ENCODE assay signal across 8 cellular contexts in the genomic region with DNA sequence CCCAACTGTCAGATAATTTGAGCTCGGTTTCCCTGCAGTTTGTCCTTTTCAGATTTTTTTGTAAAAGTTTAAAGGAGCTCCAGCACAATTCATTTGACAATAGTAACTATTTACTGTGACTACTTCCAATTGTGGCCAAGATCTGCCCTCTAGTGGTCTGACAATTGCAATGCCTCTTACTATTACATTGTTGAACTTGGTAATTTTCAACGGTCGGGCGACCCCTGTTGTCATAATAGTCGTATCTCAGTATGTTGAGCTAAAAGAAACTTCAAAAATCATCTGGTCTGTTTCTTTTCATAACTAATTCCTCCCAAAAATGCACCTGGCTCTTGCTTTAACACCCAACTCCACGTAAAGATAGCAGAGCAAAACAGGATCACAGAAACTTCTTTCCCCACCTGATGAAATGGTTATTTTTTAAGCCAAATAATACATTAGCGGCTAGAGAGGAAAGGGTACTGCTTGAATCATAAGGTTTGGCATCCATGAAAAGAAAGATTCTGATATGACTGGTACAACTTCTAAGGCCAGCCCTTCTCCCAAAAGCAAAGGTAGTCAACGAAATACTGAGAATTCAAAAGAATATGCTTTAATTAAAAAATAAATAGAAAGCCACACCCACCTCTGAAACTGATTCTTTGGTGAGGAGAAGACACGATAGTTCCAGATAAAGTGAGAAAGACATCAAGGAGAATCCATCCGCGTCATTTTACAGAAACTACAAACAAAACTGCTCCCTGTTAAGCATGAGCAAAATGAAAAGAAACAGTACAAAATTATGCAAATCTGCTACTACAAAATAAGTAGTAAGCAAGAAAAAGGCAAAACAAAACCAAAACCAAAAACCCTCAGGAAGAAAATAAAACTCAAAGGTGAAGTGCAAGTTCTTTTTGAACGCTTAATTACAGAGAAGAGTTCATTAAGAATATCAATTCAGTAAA.
DNase-seq lines count a peak whose midpoint lies in the region; ATAC-seq and TF ChIP-seq lines count a peak whose summit lies in the region.

No MANE protein-coding gene starts in this region.

- ATAC-seq in GM19025 (IDR thresholded peaks at IDR 0.05; ENCODE audit: low read depth, unreplicated experiment) (peak; percentile 86), HG03175 (IDR thresholded peaks at IDR 0.05; ENCODE audit: unreplicated experiment) (peak; percentile 95), activated B cell treated with CpG ODN at 0.5 μM for 24 hours (ENCODE audit: low read depth) (peak; percentile 96), left colon (peak; percentile 87)

- DNase-seq in Ammon's horn (ENCODE audit: low spot score) (peak; percentile 96), NCI-H226 (peak; percentile 62), activated B cell treated with CpG ODN at 0.5 μM for 24 hours (no peak), left colon (peak; percentile 68 to 78)
- peak; percentile 68 for DNase-seq in central memory CD4-positive, alpha-beta T cell
- DNase-seq in stimulated activated CD4-positive, alpha-beta T cell treated with anti-CD3 and anti-CD28 coated beads, Interleukin-4, amount 100 ng/mL, for 24 hours = peak; percentile 79

- H3K27me3 Mint-ChIP-seq in activated B cell treated with CpG ODN at 0.5 μM for 24 hours = peaks cover 5% of the 10 kb centered on the region

- H3K9me3 Mint-ChIP-seq in activated B cell treated with CpG ODN at 0.5 μM for 24 hours = no peaks in the 10 kb centered on the region

- H3K36me3 Mint-ChIP-seq in activated B cell treated with CpG ODN at 0.5 μM for 24 hours (ENCODE audit: low read depth) = no peaks in the 10 kb centered on the region

- H3K4me1 Mint-ChIP-seq in activated B cell treated with CpG ODN at 0.5 μM for 24 hours = peaks cover 8% of the 10 kb centered on the region

- peak; percentile 31 for TF ChIP-seq CTCF in activated B cell treated with CpG ODN at 0.5 μM for 24 hours (IDR thresholded peaks at IDR 0.05)

- H3K27ac Mint-ChIP-seq in activated B cell treated with CpG ODN at 0.5 μM for 24 hours = peak overlapping the region; percentile 59

- CTCF ChIA-PET in activated B cell treated with CpG ODN at 0.5 μM for 24 hours (lab: Charles Lee) = interaction anchor here (0.6 to 18.5 kb wide), 37 partner anchors 8 to 780 kb away, joined by 3 to 548 read pairs (median 4); partner anchors contain the start of gene ADRB2

- H3K4me3 Mint-ChIP-seq in activated B cell treated with CpG ODN at 0.5 μM for 24 hours = peak overlapping the region; percentile 72

- POLR2A ChIA-PET in activated B cell treated with CpG ODN at 0.5 μM for 24 hours (lab: Charles Lee) = no interaction called here

- intact Hi-C loops in activated B cell treated with CpG ODN at 0.5 μM for 24 hours (cut with micrococcal nuclease) (loop anchor here (1.0 to 10.0 kb wide), 5 partner anchors 287 to 874 kb away; partner anchors contain the start of genes AFAP1L1 and FBXO38), left colon (cut with DNase I, micrococcal nuclease) (loop anchor here (5.0 to 10.0 kb wide), 5 partner anchors 274 to 554 kb away; no protein-coding TSS in a partner anchor)
